ENCODE assay signal across 9 cellular contexts in the genomic region with DNA sequence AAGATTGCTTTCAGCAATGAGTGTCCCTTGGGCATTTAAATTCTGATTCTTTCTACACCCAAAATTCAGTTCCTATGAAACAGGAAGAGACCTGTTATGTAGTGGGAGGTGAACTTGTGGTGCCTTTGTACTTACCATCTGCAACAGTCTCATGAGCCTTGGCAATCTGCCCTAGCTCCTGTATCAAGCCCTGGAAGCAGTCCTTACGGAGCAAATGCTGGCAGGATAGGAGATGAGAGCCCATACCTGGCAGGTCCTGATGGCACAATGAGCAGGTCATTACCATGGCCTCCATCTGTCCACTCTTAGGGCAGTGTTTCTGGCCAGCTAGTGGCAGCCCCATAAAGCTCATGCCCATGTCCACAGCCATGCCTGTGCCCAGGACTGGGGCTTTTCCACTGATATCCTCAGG. TPM values are rescaled to one million over a fixed set of nuclear protein-coding genes. Genes with fewer than 3 reads are reported as not detected.
A peak's percentile ranks its signal among the peaks of the same experiment; 100 is the strongest.
DNase-seq lines count a peak whose midpoint lies in the region; ATAC-seq and TF ChIP-seq lines count a peak whose summit lies in the region.
"Had no signal": no experiment of that assay in that cellular context is flagged by ENCODE, and none has a peak within 500 bp of the region (broad histone marks: within the 10 kb centered on the region; RNA-seq: fewer than 3 reads in every experiment).

No MANE protein-coding gene starts in this region.

- ATAC-seq in GM23338 (peak; percentile 54), PC-3 (peak; percentile 66), HG03432 (IDR thresholded peaks at IDR 0.05; ENCODE audit: unreplicated experiment) (no peak)

- no peaks in the 10 kb centered on the region for H3K27me3 ChIP-seq in GM23338 (ENCODE audit: insufficient read depth)
- no peaks in the 10 kb centered on the region for H3K27me3 ChIP-seq in PC-3 (ENCODE audit: low read length)
- H3K27me3 ChIP-seq in rectal smooth muscle tissue (ENCODE audit: control insufficient read depth, insufficient read depth, low read length) = no peaks in the 10 kb centered on the region

- peaks cover 11% of the 10 kb centered on the region; the same call in 2 of the 3 replicates for H3K36me3 Mint-ChIP-seq in GM23338 (ENCODE audit: low read depth)

- H3K9me3 ChIP-seq in PC-3 (ENCODE audit: low read length) = no peaks in the 10 kb centered on the region

- H3K4me3 ChIP-seq in GM23338 = peak overlapping the region; percentile 0; the same call in 1 of the 2 replicates
- H3K4me3 ChIP-seq in PC-3 (ENCODE audit: low read length) = no peak overlapping the region
- H3K4me3 ChIP-seq in fibroblast of villous mesenchyme (ENCODE audit: low read depth, low read length) = no peak overlapping the region
- H3K4me3 ChIP-seq in rectal smooth muscle tissue (ENCODE audit: low read length) = no peak overlapping the region

- H3K27ac ChIP-seq in GM23338 (ENCODE audit: low read depth) (peak overlapping the region; percentile 90), PC-3 (ENCODE audit: low read length) (peak overlapping the region; percentile 61), rectal smooth muscle tissue (ENCODE audit: low read depth, low read length) (peak overlapping the region; percentile 86)

- H3K36me3 ChIP-seq in GM23338 (ENCODE audit: insufficient read depth) = no peaks in the 10 kb centered on the region
- H3K36me3 ChIP-seq in PC-3 (ENCODE audit: low read depth, low read length) = 0 out of 2 replicates have a peak, but pooled peaks cover 5% of the 10 kb centered on the region
- H3K36me3 ChIP-seq in rectal smooth muscle tissue (ENCODE audit: control insufficient read depth, insufficient read depth, low read length) = no peaks in the 10 kb centered on the region

- H2AFZ ChIP-seq in GM23338 (peak overlapping the region; percentile 86; the same call in 1 of the 2 replicates), PC-3 (ENCODE audit: low read length) (no peak overlapping the region)

- H3K9me2 ChIP-seq in GM23338 (ENCODE audit: insufficient read depth) = no peaks in the 10 kb centered on the region
- no peaks in the 10 kb centered on the region for H3K9me2 ChIP-seq in PC-3 (replicated peaks; ENCODE audit: low read length)

- POLR2A ChIA-PET in PC-3 (lab: Charles Lee; ENCODE audit: unreplicated experiment) = no interaction called here

- H3K4me2 ChIP-seq in GM23338 (peak overlapping the region; percentile 2), PC-3 (ENCODE audit: low read length) (peak overlapping the region; percentile 27)

- no TSS peak for BruUV-seq in PC-3 (replicated peaks; lab: Mats Ljungman, UMichigan)

- H4K20me1 ChIP-seq in GM23338 (replicated peaks; ENCODE audit: insufficient read depth) (no peaks in the 10 kb centered on the region), PC-3 (ENCODE audit: low read length) (no peaks in the 10 kb centered on the region)

- peaks cover 3% of the 10 kb centered on the region for H3K27me3 Mint-ChIP-seq in GM23338 (ENCODE audit: insufficient read depth, low read depth, poor library complexity)
- H3K27me3 Mint-ChIP-seq: activated naive CD8-positive, alpha-beta T cell had no signal

- H3F3A ChIP-seq in GM23338 (replicated peaks; ENCODE audit: low read depth) = peaks cover 6% of the 10 kb centered on the region; the same call in 1 of the 2 replicates
- H3F3A ChIP-seq in PC-3 (ENCODE audit: low read length, unreplicated experiment) = peaks cover 5% of the 10 kb centered on the region

- H3K4me3 Mint-ChIP-seq in GM23338 = peak overlapping the region; percentile 47
- H3K4me3 Mint-ChIP-seq: activated naive CD8-positive, alpha-beta T cell had no signal

- H3K9me3 Mint-ChIP-seq in GM23338 = no peaks in the 10 kb centered on the region

- TF ChIP-seq CTCF in GM23338 (conservative IDR thresholded peaks at IDR 0.05; ENCODE audit: low read depth in 2 of 2) (no peak), PC-3 (conservative IDR thresholded peaks at IDR 0.05; ENCODE audit: low read depth, low read length) (no peak), fibroblast of villous mesenchyme (IDR thresholded peaks at IDR 0.05; ENCODE audit: insufficient read depth, low read depth, low read length) (no peak)

- H3K79me2 ChIP-seq in GM23338 (replicated peaks; ENCODE audit: insufficient read depth) (no peaks in the 10 kb centered on the region), PC-3 (ENCODE audit: low read length) (no peaks in the 10 kb centered on the region)

- H3K27ac Mint-ChIP-seq in GM23338 = peak overlapping the region; percentile 98
- H3K27ac Mint-ChIP-seq: activated naive CD8-positive, alpha-beta T cell had no signal

- intact Hi-C loops in PC-3 (cut with micrococcal nuclease) = no loop called here

- H3K4me1 ChIP-seq in GM23338 (ENCODE audit: insufficient read depth) = peaks cover 24% of the 10 kb centered on the region
- peaks cover 18% of the 10 kb centered on the region for H3K4me1 ChIP-seq in PC-3 (ENCODE audit: insufficient read depth, low read length)
- H3K4me1 ChIP-seq in rectal smooth muscle tissue (ENCODE audit: control insufficient read depth, insufficient read depth, low read length) = peaks cover 17% of the 10 kb centered on the region

- CTCF ChIA-PET in PC-3 (lab: Charles Lee) = no interaction called here

- no peak for DNase-seq in GM23338 (ENCODE audit: low spot score)
- no peak for DNase-seq in PC-3
- DNase-seq in fibroblast of villous mesenchyme (ENCODE audit: low read depth) = peak; percentile 74
- no peak for DNase-seq in mesenteric fat pad (ENCODE audit: low spot score)
- DNase-seq in hippocampal formation (lab: John Stamatoyannopoulos, UW) = no peak
- no peak for DNase-seq in islet precursor cell

- H3K4me1 Mint-ChIP-seq in GM23338 = peaks cover 31% of the 10 kb centered on the region

- H3K9ac ChIP-seq in PC-3 (ENCODE audit: low read length) (no peak overlapping the region), rectal smooth muscle tissue (ENCODE audit: low read length) (no peak overlapping the region)

TF ChIP-seq in GM23338, 12 proteins besides CTCF, POLR2A, EP300 and RAD21 (continues in another document):
- TF ChIP-seq EZH2 (IDR thresholded peaks at IDR 0.05; ENCODE audit: low read depth, unreplicated experiment) = no peak
- no peak for TF ChIP-seq NANOG (IDR thresholded peaks at IDR 0.05; ENCODE audit: borderline replicate concordance)
- no peak for TF ChIP-seq ZNF114 (CRISPR knock-in tag; IDR thresholded peaks at IDR 0.05)
- TF ChIP-seq JUNB (IDR thresholded peaks at IDR 0.05; ENCODE audit: unreplicated experiment) = no peak
- no peak for TF ChIP-seq CREB1 (CRISPR knock-in tag; IDR thresholded peaks at IDR 0.05; ENCODE audit: low read depth)
- no peak for TF ChIP-seq ZNF331 (CRISPR knock-in tag; IDR thresholded peaks at IDR 0.05; ENCODE audit: low read depth)
- TF ChIP-seq, protein P1, sequence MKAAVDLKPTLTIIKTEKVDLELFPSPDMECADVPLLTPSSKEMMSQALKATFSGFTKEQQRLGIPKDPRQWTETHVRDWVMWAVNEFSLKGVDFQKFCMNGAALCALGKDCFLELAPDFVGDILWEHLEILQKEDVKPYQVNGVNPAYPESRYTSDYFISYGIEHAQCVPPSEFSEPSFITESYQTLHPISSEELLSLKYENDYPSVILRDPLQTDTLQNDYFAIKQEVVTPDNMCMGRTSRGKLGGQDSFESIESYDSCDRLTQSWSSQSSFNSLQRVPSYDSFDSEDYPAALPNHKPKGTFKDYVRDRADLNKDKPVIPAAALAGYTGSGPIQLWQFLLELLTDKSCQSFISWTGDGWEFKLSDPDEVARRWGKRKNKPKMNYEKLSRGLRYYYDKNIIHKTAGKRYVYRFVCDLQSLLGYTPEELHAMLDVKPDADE (IDR thresholded peaks at IDR 0.05) = no peak
- no peak for TF ChIP-seq EZH2phosphoT487 (IDR thresholded peaks at IDR 0.05; ENCODE audit: unreplicated experiment)

RNA-seq across cellular contexts. Expression of gene TRIM66, which starts 10.8 kb away (rescaled TPM):
- total RNA-seq in GM23338 (2014; rRNA removed; shearing (Covaris generic)) = 1.9 and 3.3 TPM in 2 replicates
- polyA plus RNA-seq in GM23338 (2016; fragmentation: Nextera tagmentation; extraction: Ambion mirVana) = 1.0 and 1.1 TPM in 2 replicates
- total RNA-seq in PC-3 (2014; rRNA removed) = 5.5 and 6.6 TPM in 2 replicates
- total RNA-seq in fibroblast of villous mesenchyme = 4.3 and 6.4 TPM in 2 replicates
- total RNA-seq in mesenteric fat pad = 7.8 TPM

RNA-seq across cellular contexts. Expression of gene RPL27A, which starts 10.9 kb away (rescaled TPM):
- 961 and 1,283 TPM in 2 replicates for total RNA-seq in GM23338 (2014; rRNA removed; shearing (Covaris generic))
- polyA plus RNA-seq in GM23338 (2016; fragmentation: Nextera tagmentation; extraction: Ambion mirVana) = 3,167 and 3,552 TPM in 2 replicates
- 855 and 1,132 TPM in 2 replicates for total RNA-seq in PC-3 (2014; rRNA removed)
- total RNA-seq in fibroblast of villous mesenchyme = 673 and 687 TPM in 2 replicates
- total RNA-seq in mesenteric fat pad = 653 TPM
